In the genomic region with DNA sequence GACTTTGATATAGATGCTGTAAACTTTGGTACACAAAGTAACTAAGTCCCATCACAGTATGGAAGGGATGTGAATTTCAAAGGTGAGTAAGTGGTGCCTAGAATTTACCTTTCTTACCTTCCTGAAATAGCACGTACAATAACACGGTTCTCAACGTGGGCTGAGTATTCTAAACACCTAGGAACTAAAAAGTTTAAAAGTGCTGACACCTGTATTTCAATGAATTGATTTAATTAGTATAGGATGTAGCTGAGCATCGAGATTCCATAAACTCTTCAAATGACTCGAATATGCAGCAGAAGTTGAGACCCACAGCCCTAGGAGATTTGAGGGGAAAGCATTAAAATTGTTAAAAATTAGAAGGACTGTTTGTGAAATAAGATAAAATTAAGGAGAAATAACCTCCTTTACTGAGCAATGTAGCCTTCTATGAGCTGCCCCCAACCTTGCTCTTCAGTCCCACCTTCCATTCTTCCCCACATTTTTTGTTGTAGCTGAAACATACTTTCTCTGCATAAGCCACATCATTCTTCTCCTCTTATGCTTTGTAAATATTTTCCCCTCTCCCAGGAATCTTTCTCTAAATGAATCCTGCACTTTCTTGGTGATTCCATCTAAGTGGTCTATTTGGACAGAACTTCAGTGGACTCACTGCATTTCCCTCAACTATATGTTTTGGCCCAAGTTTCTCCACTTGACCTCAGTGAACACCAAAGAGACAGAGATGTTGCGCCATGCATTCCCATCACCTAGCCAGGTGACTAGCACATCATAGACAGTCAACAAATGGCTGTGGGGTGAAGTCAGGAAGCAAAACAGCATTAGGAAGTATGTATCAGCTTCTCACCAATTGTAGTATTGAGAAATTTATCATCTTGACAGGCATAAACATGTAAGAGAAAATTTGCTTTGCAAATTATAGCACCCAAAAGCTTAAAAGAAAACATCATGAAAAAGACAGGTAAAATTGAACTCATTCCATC, we compare ENCODE assay signal across 22 cellular contexts.
"Had no signal": no experiment of that assay in that cellular context is flagged by ENCODE, and none has a peak within 500 bp of the region (broad histone marks: within the 10 kb centered on the region; RNA-seq: fewer than 3 reads in every experiment).

No MANE protein-coding gene starts in this region.

- DNase-seq: Kasumi-1, MM.1S, NCI-H1092 treated with DMSO at 0.1 percent for 48 hours, NCI-H1436, NCI-H187, NCI-H2029, NCI-H2081 treated with DMSO at 0.1 percent for 48 hours, NCI-H2171, NCI-H226, NCI-H446, NCI-H510A, NCI-H524 treated with DMSO at 0.1 percent for 48 hours, NCI-H774, Right ventricle myocardium superior, RPMI8226, SIG-M5 had no signal

- H3K4me1 ChIP-seq: SJSA1 had no signal

- H3K4me2 ChIP-seq: KMS-11 had no signal

- H3K27me3 ChIP-seq: SJSA1 had no signal

- FAIRE-seq: HTR-8/SVneo, RCC 7860 had no signal

- H3K4me3 ChIP-seq: SJSA1, SK-N-MC had no signal

- H3K27ac ChIP-seq: HL-60, KMS-11, SJSA1, SK-N-MC had no signal

- H3K9me3 ChIP-seq: SJSA1 had no signal

- H3K36me3 ChIP-seq: SJSA1 had no signal
